Comparison of ENCODE assay signal across 8 cellular contexts in the genomic region with DNA sequence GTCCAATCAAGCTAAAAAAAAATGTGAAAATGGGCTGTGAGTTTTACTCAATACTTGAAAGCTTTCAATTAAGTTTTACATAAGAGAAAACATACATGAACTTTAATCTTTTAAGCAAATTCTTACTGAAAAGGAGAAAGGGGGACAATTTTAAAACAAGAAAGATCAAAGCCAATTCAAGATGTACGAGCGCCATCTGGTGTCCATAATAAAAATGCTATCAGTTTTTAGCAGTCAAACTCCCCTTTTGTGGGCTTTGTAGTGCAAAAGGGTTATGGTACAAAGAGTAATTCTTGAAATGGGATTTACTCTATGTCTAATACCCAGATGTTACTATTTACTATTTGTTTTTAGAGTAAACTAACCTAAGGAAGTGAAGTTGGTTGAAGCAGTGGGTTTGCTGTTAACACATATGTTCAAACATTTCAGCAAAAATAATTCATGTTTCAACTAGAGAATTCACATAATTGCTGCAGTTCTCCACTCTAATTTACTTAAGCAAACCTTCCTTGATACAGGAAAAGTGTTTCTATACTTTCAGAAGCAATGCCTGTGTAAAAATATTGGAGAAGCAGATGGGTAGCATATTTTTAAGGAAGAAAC.
DNase-seq lines count a peak whose midpoint lies in the region; ATAC-seq and TF ChIP-seq lines count a peak whose summit lies in the region.

No MANE protein-coding gene starts in this region.

- H3K27ac ChIP-seq in mesendoderm (ENCODE audit: low read depth, low read length): no peak overlapping the region

- TF ChIP-seq CTCF in GM10266 (IDR thresholded peaks at IDR 0.05; ENCODE audit: control insufficient read depth, insufficient read depth, low read depth, missing control alignments): peak; percentile 61

- H3K36me3 ChIP-seq in mesendoderm (ENCODE audit: control insufficient read depth, insufficient read depth, low read length): no peaks in the 10 kb centered on the region

- peaks cover 1% of the 10 kb centered on the region for H3K4me1 ChIP-seq in mesendoderm (ENCODE audit: control insufficient read depth, low read depth, low read length)

- no peak overlapping the region for H4K5ac ChIP-seq in mesendoderm (ENCODE audit: low read length)

- H4K8ac ChIP-seq in mesendoderm (ENCODE audit: low read depth, low read length): no peak overlapping the region

- CTCF ChIA-PET in activated naive CD4-positive, alpha-beta T cell treated with anti-CD3 and anti-CD28 coated beads, Interleukin-2, amount 10 ng/mL, durations not matched to agents 7 days and 5 days (lab: Charles Lee): no interaction called here

- H3K79me2 ChIP-seq in mesendoderm (ENCODE audit: control insufficient read depth, insufficient read depth, low read length): no peaks in the 10 kb centered on the region

- H3K56ac ChIP-seq in mesendoderm (ENCODE audit: low read length): no peak overlapping the region

- peaks cover 5% of the 10 kb centered on the region for H3K9me3 Mint-ChIP-seq in activated naive CD4-positive, alpha-beta T cell treated with anti-CD3 and anti-CD28 coated beads, Interleukin-2, amount 10 ng/mL, durations not matched to agents 7 days and 5 days

- no peak overlapping the region for H3K9ac ChIP-seq in mesendoderm (ENCODE audit: low read length)

- no peaks in the 10 kb centered on the region for H3K36me3 Mint-ChIP-seq in activated naive CD4-positive, alpha-beta T cell treated with anti-CD3 and anti-CD28 coated beads, Interleukin-2, amount 10 ng/mL, durations not matched to agents 7 days and 5 days

- no peak for ATAC-seq in HG03442 (IDR thresholded peaks at IDR 0.05; ENCODE audit: unreplicated experiment)

- no peak overlapping the region for H2AK5ac ChIP-seq in mesendoderm (ENCODE audit: low read length)

- H3K4me3 Mint-ChIP-seq in activated naive CD4-positive, alpha-beta T cell treated with anti-CD3 and anti-CD28 coated beads, Interleukin-2, amount 10 ng/mL, durations not matched to agents 7 days and 5 days: no peak overlapping the region

- no peaks in the 10 kb centered on the region for H3K27me3 Mint-ChIP-seq in activated naive CD4-positive, alpha-beta T cell treated with anti-CD3 and anti-CD28 coated beads, Interleukin-2, amount 10 ng/mL, durations not matched to agents 7 days and 5 days

- H2BK5ac ChIP-seq in mesendoderm (ENCODE audit: low read length): no peak overlapping the region

- H3K4ac ChIP-seq in mesendoderm (ENCODE audit: low read depth, low read length): no peak overlapping the region

- no peak overlapping the region for H2BK120ac ChIP-seq in mesendoderm (ENCODE audit: low read depth, low read length)

- no peak overlapping the region for H3K23ac ChIP-seq in mesendoderm (ENCODE audit: low read length)

- no peak overlapping the region for H3K18ac ChIP-seq in mesendoderm (ENCODE audit: low read length)

- no peaks in the 10 kb centered on the region for H3K27me3 ChIP-seq in mesendoderm (ENCODE audit: insufficient read depth, low read length, poor library complexity)

- DNase-seq in GM10266 (ENCODE audit: extremely low spot score) (peak; percentile 5), NCI-H1092 treated with DMSO at 0.1 percent for 48 hours (lab: John Stamatoyannopoulos, UW) (peak; percentile 52), astrocyte of the hippocampus (ENCODE audit: low read depth, low spot score) (peak; percentile 43), mesendoderm (peak; percentile 43), activated T-cell treated with anti-CD3 and anti-CD28 coated beads for 4 hours (no peak)
- DNase-seq in effector CD4-positive, alpha-beta T cell: no peak
- DNase-seq in activated naive CD4-positive, alpha-beta T cell treated with anti-CD3 and anti-CD28 coated beads, Interleukin-2, amount 10 ng/mL, durations not matched to agents 7 days and 5 days: no peak

- H3K4me2 ChIP-seq in mesendoderm (ENCODE audit: low read length): no peak overlapping the region

- no peak overlapping the region for H2BK15ac ChIP-seq in mesendoderm (replicated peaks; ENCODE audit: low read depth)

- no peaks in the 10 kb centered on the region for H3K79me1 ChIP-seq in mesendoderm (ENCODE audit: low read length)

- H3K4me1 Mint-ChIP-seq in activated naive CD4-positive, alpha-beta T cell treated with anti-CD3 and anti-CD28 coated beads, Interleukin-2, amount 10 ng/mL, durations not matched to agents 7 days and 5 days: no peaks in the 10 kb centered on the region

- H3K27ac Mint-ChIP-seq in activated naive CD4-positive, alpha-beta T cell treated with anti-CD3 and anti-CD28 coated beads, Interleukin-2, amount 10 ng/mL, durations not matched to agents 7 days and 5 days: no peak overlapping the region

- H3K4me3 ChIP-seq in mesendoderm (ENCODE audit: low read length): no peak overlapping the region

- WGBS in mesendoderm (ENCODE audit: extremely low coverage, insufficient coverage, low lambda C conversion rate): no CpG with 5 or more reads among the region's 2 CpGs

Comparison
In these comparisons a context has a peak if more than half of its experiments do, and no peak if none do; other contexts are left out.
1. DNase-seq: peak in GM10266 (single experiment), NCI-H1092 treated with DMSO at 0.1 percent for 48 hours (single experiment), astrocyte of the hippocampus (single experiment) and mesendoderm (single experiment); none in effector CD4-positive, alpha-beta T cell (single experiment), activated T-cell treated with anti-CD3 and anti-CD28 coated beads for 4 hours (single experiment) and activated naive CD4-positive, alpha-beta T cell treated with anti-CD3 and anti-CD28 coated beads, Interleukin-2, amount 10 ng/mL, durations not matched to agents 7 days and 5 days (single experiment).